In the genomic region with DNA sequence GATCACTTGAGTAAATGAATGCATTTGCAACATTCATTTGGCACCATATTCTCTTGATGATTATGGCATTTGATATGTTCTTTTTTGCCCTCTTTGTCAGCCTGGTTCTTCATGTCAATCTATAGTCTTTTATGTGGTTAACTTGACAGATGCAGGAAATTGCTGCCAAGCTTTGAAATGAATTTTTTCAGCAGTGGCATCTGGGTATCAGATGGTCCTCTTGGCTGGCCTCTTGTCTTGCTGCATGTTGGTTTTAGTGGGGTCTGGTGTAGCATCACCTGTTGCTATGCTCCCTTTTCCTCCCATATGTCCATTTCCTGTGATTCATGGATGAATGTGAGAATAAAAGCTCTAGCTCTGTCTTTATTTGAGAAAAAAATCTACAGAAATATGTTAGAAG, we compare ENCODE assay signal across 13 cellular contexts.
DNase-seq lines count a peak whose midpoint lies in the region; ATAC-seq and TF ChIP-seq lines count a peak whose summit lies in the region.
"Had no signal": no experiment of that assay in that cellular context is flagged by ENCODE, and none has a peak within 500 bp of the region (broad histone marks: within the 10 kb centered on the region; RNA-seq: fewer than 3 reads in every experiment).

No MANE protein-coding gene starts in this region.

- no peaks in the 10 kb centered on the region for H3K27me3 Mint-ChIP-seq in activated CD4-positive, alpha-beta memory T cell treated with anti-CD3 and anti-CD28 coated beads, Interleukin-2, amount 10 ng/mL, durations not matched to agents 7 days and 5 days
- H3K27me3 Mint-ChIP-seq: IgD-negative memory B cell had no signal

- H3K27ac ChIP-seq in SK-N-SH (ENCODE audit: low read depth in 2 of 2, low read length in 1 of 2): no peak overlapping the region
- H3K27ac ChIP-seq in IMR-90 (ENCODE audit: insufficient read depth, low read length): no peak overlapping the region
- H3K27ac ChIP-seq in right cardiac atrium (ENCODE audit: low read length): no peak overlapping the region

- ATAC-seq in SK-N-SH treated with all-trans-retinoic acid at 6 μM for 48 hours (no peak), IMR-90 (ENCODE audit: low read depth) (no peak), right cardiac atrium (no peak), GM19324 (IDR thresholded peaks at IDR 0.05; ENCODE audit: low FRiP score, unreplicated experiment) (no peak)

- no peak overlapping the region for H4K91ac ChIP-seq in IMR-90 (ENCODE audit: insufficient read depth, low read depth, low read length)

- H3K9me3 Mint-ChIP-seq in activated CD4-positive, alpha-beta memory T cell treated with anti-CD3 and anti-CD28 coated beads, Interleukin-2, amount 10 ng/mL, durations not matched to agents 7 days and 5 days: no peaks in the 10 kb centered on the region
- H3K9me3 Mint-ChIP-seq: IgD-negative memory B cell had no signal

- no peak for TF ChIP-seq EP300 in SK-N-SH (IDR thresholded peaks at IDR 0.05; ENCODE audit: borderline replicate concordance in 1 of 2, low read depth in 1 of 2, low read length in 1 of 2)

- no peaks in the 10 kb centered on the region for H3F3A ChIP-seq in SK-N-SH (replicated peaks; ENCODE audit: insufficient read depth)

- H4K20me1 ChIP-seq in SK-N-SH (ENCODE audit: insufficient read depth) (no peaks in the 10 kb centered on the region), IMR-90 (ENCODE audit: insufficient read depth, low read length) (no peaks in the 10 kb centered on the region)

- no peak overlapping the region for H2AK9ac ChIP-seq in IMR-90 (replicated peaks; ENCODE audit: low read depth, low read length, poor library complexity)

- TF ChIP-seq POLR2A in IMR-90 (IDR thresholded peaks at IDR 0.05; ENCODE audit: low read depth, low read length): no peak

- H3K4me2 ChIP-seq in SK-N-SH (no peak overlapping the region), IMR-90 (ENCODE audit: low read depth, low read length) (no peak overlapping the region)

- H3K4me1 ChIP-seq in SK-N-SH (ENCODE audit: control insufficient read depth in 1 of 2, insufficient read depth in 2 of 2, low read depth in 1 of 2, low read length in 1 of 2): no peaks in the 10 kb centered on the region
- no peaks in the 10 kb centered on the region for H3K4me1 ChIP-seq in IMR-90 (ENCODE audit: control insufficient read depth, insufficient read depth, low read length)
- no peaks in the 10 kb centered on the region for H3K4me1 ChIP-seq in right cardiac atrium (ENCODE audit: control insufficient read depth, insufficient read depth, low read length)

- no peak for TF ChIP-seq CTCF in SK-N-SH (IDR thresholded peaks at IDR 0.05)
- no peak for TF ChIP-seq CTCF in IMR-90 (conservative IDR thresholded peaks at IDR 0.05; ENCODE audit: low read depth, low read length)

- no peak overlapping the region for H3K14ac ChIP-seq in IMR-90 (replicated peaks; ENCODE audit: low read depth, low read length)

- no peaks in the 10 kb centered on the region for H3K79me1 ChIP-seq in IMR-90 (ENCODE audit: low read depth in 1 of 2, low read length in 2 of 2)

- intact Hi-C loops in IMR-90 (cut with micrococcal nuclease) (no loop called here), right cardiac atrium (cut with DNase I) (no loop called here)

- DNase-seq in SK-N-SH (no peak), IMR-90 (no peak), lung microvascular endothelial cell (ENCODE audit: low read depth in 2 of 2) (peak; percentile 2 to 16), DMS79 treated with DMSO at 0.1 percent for 48 hours (lab: John Stamatoyannopoulos, UW) (no peak), right cardiac atrium (no peak)
- peak; percentile 27 for DNase-seq in activated CD4-positive, alpha-beta memory T cell treated with anti-CD3 and anti-CD28 coated beads, Interleukin-2, amount 10 ng/mL, durations not matched to agents 7 days and 5 days
- DNase-seq: hypothalamus, NCI-H187, OCI-M1 had no signal

- H2BK120ac ChIP-seq in IMR-90 (ENCODE audit: low read depth, low read length): no peak overlapping the region

- H2BK20ac ChIP-seq in IMR-90 (ENCODE audit: low read depth, low read length): no peak overlapping the region

- peaks cover 18% of the 10 kb centered on the region for H3K36me3 Mint-ChIP-seq in activated CD4-positive, alpha-beta memory T cell treated with anti-CD3 and anti-CD28 coated beads, Interleukin-2, amount 10 ng/mL, durations not matched to agents 7 days and 5 days (ENCODE audit: low read depth)
- H3K36me3 Mint-ChIP-seq: IgD-negative memory B cell had no signal

- H3K36me3 ChIP-seq in SK-N-SH (replicated peaks in 1 of 2; ENCODE audit: control insufficient read depth in 1 of 2, insufficient read depth in 2 of 2, low read length in 1 of 2): no peaks in the 10 kb centered on the region
- H3K36me3 ChIP-seq in IMR-90 (ENCODE audit: control insufficient read depth, insufficient read depth, low read length): no peaks in the 10 kb centered on the region

- H3K4me3 Mint-ChIP-seq in activated CD4-positive, alpha-beta memory T cell treated with anti-CD3 and anti-CD28 coated beads, Interleukin-2, amount 10 ng/mL, durations not matched to agents 7 days and 5 days: no peak overlapping the region
- H3K4me3 Mint-ChIP-seq: IgD-negative memory B cell had no signal

- H3K9me3 ChIP-seq in SK-N-SH: no peaks in the 10 kb centered on the region
- no peaks in the 10 kb centered on the region for H3K9me3 ChIP-seq in IMR-90 (ENCODE audit: control insufficient read depth, insufficient read depth, low read length)
- H3K9me3 ChIP-seq in right cardiac atrium (ENCODE audit: control insufficient read depth, low read length): no peaks in the 10 kb centered on the region

- TF ChIP-seq RAD21 in SK-N-SH (IDR thresholded peaks at IDR 0.05; ENCODE audit: low read length) (no peak), IMR-90 (IDR thresholded peaks at IDR 0.05; ENCODE audit: low read length) (no peak)

- BruUV-seq in IMR-90 (replicated peaks; lab: Mats Ljungman, UMichigan): no TSS peak

- no peak overlapping the region for H2BK15ac ChIP-seq in IMR-90 (ENCODE audit: low read depth, low read length)

- no peak overlapping the region for H4K5ac ChIP-seq in IMR-90 (ENCODE audit: low read depth, low read length)

- H3K27me3 ChIP-seq in SK-N-SH (ENCODE audit: insufficient read depth) (peaks cover 5% of the 10 kb centered on the region; the same call in 1 of the 2 replicates), IMR-90 (ENCODE audit: control insufficient read depth, insufficient read depth, low read length) (peaks cover 6% of the 10 kb centered on the region; the same call in 1 of the 2 replicates), right cardiac atrium (ENCODE audit: control insufficient read depth, insufficient read depth) (no peaks in the 10 kb centered on the region)

- no peaks in the 10 kb centered on the region for H3K79me2 ChIP-seq in SK-N-SH (ENCODE audit: insufficient read depth)

- H2AFZ ChIP-seq in SK-N-SH (ENCODE audit: low read depth) (no peak overlapping the region), IMR-90 (replicated peaks; ENCODE audit: low read length, poor library complexity) (no peak overlapping the region)

- peaks cover 70% of the 10 kb centered on the region for H3K4me1 Mint-ChIP-seq in activated CD4-positive, alpha-beta memory T cell treated with anti-CD3 and anti-CD28 coated beads, Interleukin-2, amount 10 ng/mL, durations not matched to agents 7 days and 5 days
- H3K4me1 Mint-ChIP-seq: IgD-negative memory B cell had no signal

- in situ Hi-C loops in IMR-90 (cut with MboI; ENCODE audit: low sequenced_read_pairs): no loop called here

- no peak overlapping the region for H3K23ac ChIP-seq in IMR-90 (ENCODE audit: low read depth, low read length)

- no peak overlapping the region for H3K56ac ChIP-seq in IMR-90 (ENCODE audit: extremely low read depth, insufficient read depth, low read length)

- no peak overlapping the region for H4K8ac ChIP-seq in IMR-90 (ENCODE audit: low read depth in 2 of 2, low read length in 2 of 2)

- H3K4me3 ChIP-seq in SK-N-SH (ENCODE audit: low read depth in 2 of 2, low read length in 1 of 2) (no peak overlapping the region), IMR-90 (ENCODE audit: insufficient read depth, low read depth, low read length) (no peak overlapping the region), right cardiac atrium (ENCODE audit: low read length) (no peak overlapping the region)
- H3K4me3 ChIP-seq: lung had no signal

- CTCF ChIA-PET in SK-N-SH (lab: Yijun Ruan, JAX) (interaction anchor here (1.0 kb wide), 1 partner anchor 8 kb away, joined by 7 read pairs; no protein-coding TSS in a partner anchor), IMR-90 (lab: Yijun Ruan, JAX) (interaction anchor here (0.6 to 0.7 kb wide), 2 partner anchors 59 to 119 kb away, joined by 3 to 6 read pairs; no protein-coding TSS in a partner anchor)
- CTCF ChIA-PET in activated CD4-positive, alpha-beta memory T cell treated with anti-CD3 and anti-CD28 coated beads, Interleukin-2, amount 10 ng/mL, durations not matched to agents 7 days and 5 days (lab: Charles Lee): interaction anchor here (1.1 to 3.5 kb wide), 6 partner anchors 10 to 172 kb away, joined by 3 to 18 read pairs (median 6); no protein-coding TSS in a partner anchor

- dilution Hi-C loops in IMR-90 (cut with HindIII; ENCODE audit: low sequenced_read_pairs, unreplicated experiment): no loop called here

- H3K4ac ChIP-seq in IMR-90 (ENCODE audit: low read depth, low read length): no peak overlapping the region

- H3K27ac Mint-ChIP-seq in activated CD4-positive, alpha-beta memory T cell treated with anti-CD3 and anti-CD28 coated beads, Interleukin-2, amount 10 ng/mL, durations not matched to agents 7 days and 5 days: peak overlapping the region; percentile 89
- H3K27ac Mint-ChIP-seq: IgD-negative memory B cell had no signal

- no peaks in the 10 kb centered on the region for H3K9me2 ChIP-seq in SK-N-SH

- POLR2A ChIA-PET in SK-N-SH (lab: Yijun Ruan, JAX): no interaction called here
- POLR2A ChIA-PET in IMR-90 (lab: Charles Lee; ENCODE audit: unreplicated experiment): interaction anchor here (0.7 kb wide), 1 partner anchor 383 kb away, joined by 5 read pairs; no protein-coding TSS in a partner anchor
- POLR2A ChIA-PET in activated CD4-positive, alpha-beta memory T cell treated with anti-CD3 and anti-CD28 coated beads, Interleukin-2, amount 10 ng/mL, durations not matched to agents 7 days and 5 days (lab: Charles Lee): interaction anchor here (0.7 to 7.3 kb wide), 14 partner anchors 10 to 365 kb away, joined by 3 to 242 read pairs (median 7); partner anchors contain the start of genes DPP4 and IFIH1

- H3K9ac ChIP-seq in SK-N-SH (no peak overlapping the region), IMR-90 (ENCODE audit: low read depth, low read length) (no peak overlapping the region)

- no peaks in the 10 kb centered on the region for H3K9me1 ChIP-seq in IMR-90 (ENCODE audit: insufficient read depth, low read length)

- H2BK5ac ChIP-seq in IMR-90 (ENCODE audit: low read depth, low read length, poor library complexity, severe bottlenecking): no peak overlapping the region

- H3K18ac ChIP-seq in IMR-90 (ENCODE audit: low read depth, low read length): no peak overlapping the region

- H2AK5ac ChIP-seq in IMR-90 (ENCODE audit: low read depth, low read length): no peak overlapping the region

TF ChIP-seq in SK-N-SH treated with all-trans-retinoic acid at 6 μM for 48 hours, 23 proteins besides CTCF, POLR2A, EP300 and RAD21 (continues in another document):
- TF ChIP-seq ZNF8 (CRISPR knock-in tag; IDR thresholded peaks at IDR 0.05) (no peak), ZFP3 (CRISPR knock-in tag; IDR thresholded peaks at IDR 0.05) (no peak)

TF ChIP-seq in IMR-90, 13 proteins besides CTCF, POLR2A, EP300 and RAD21:
- TF ChIP-seq RFX5 (IDR thresholded peaks at IDR 0.05; ENCODE audit: low read depth, low read length): peak; percentile 86
- TF ChIP-seq CEBPB (IDR thresholded peaks at IDR 0.05; ENCODE audit: low read depth, low read length): no peak

Comparison
In these comparisons a context has a peak if more than half of its experiments do, and no peak if none do; other contexts are left out.
1. DNase-seq: peak in activated CD4-positive, alpha-beta memory T cell treated with anti-CD3 and anti-CD28 coated beads, Interleukin-2, amount 10 ng/mL, durations not matched to agents 7 days and 5 days (single experiment) and lung microvascular endothelial cell (2 of 2); none in SK-N-SH (single experiment), IMR-90 (single experiment), DMS79 treated with DMSO at 0.1 percent for 48 hours (single experiment) and right cardiac atrium (0 of 3).